Comparison of ENCODE assay signal across 8 cellular contexts in the genomic region with DNA sequence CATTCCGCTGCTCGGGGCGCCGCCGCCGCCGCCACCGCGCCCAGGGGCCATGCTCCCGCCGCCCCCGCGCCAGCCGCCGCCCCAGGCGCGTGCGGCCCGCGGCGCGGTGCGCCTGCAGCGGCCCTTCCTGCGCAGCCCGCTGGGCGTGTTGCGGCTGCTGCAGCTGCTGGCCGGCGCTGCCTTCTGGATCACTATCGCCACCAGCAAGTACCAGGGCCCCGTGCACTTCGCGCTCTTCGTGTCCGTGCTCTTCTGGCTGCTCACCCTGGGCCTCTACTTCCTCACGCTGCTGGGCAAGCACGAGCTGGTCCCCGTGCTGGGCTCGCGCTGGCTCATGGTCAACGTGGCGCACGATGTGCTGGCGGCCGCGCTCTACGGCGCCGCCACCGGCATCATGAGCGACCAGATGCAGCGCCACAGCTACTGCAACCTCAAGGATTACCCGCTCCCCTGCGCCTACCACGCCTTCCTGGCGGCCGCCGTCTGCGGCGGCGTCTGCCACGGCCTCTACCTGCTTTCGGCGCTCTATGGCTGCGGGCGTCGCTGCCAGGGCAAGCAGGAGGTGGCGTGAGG. TPM values are rescaled to one million over a fixed set of nuclear protein-coding genes. Genes with fewer than 3 reads are reported as not detected.
A peak's percentile ranks its signal among the peaks of the same experiment; 100 is the strongest.
DNase-seq lines count a peak whose midpoint lies in the region; ATAC-seq and TF ChIP-seq lines count a peak whose summit lies in the region.

No MANE protein-coding gene starts in this region.

- H3K36me3 Mint-ChIP-seq in activated T-helper 2 cell treated with anti-CD3 and anti-CD28 coated beads, Interferon-gamma antibody, Interleukin-2, Interleukin-4, amounts not matched to agents 10 μg/mL and 5 μg/mL and 100 μg/mL, durations not matched to agents 14 hours and 24 hours and 36 hours (ENCODE audit: low read depth): no peaks in the 10 kb centered on the region
- no peaks in the 10 kb centered on the region for H3K36me3 Mint-ChIP-seq in naive thymus-derived CD8-positive, alpha-beta T cell

- no peaks in the 10 kb centered on the region for H3K9me3 Mint-ChIP-seq in activated T-helper 2 cell treated with anti-CD3 and anti-CD28 coated beads, Interferon-gamma antibody, Interleukin-2, Interleukin-4, amounts not matched to agents 10 μg/mL and 5 μg/mL and 100 μg/mL, durations not matched to agents 14 hours and 24 hours and 36 hours
- no peaks in the 10 kb centered on the region for H3K9me3 Mint-ChIP-seq in naive thymus-derived CD8-positive, alpha-beta T cell

- WGBS in suprapubic skin: 0% methylated on average over 10 of the region's 69 CpGs

- intact Hi-C loops in activated T-helper 2 cell treated with anti-CD3 and anti-CD28 coated beads, Interferon-gamma antibody, Interleukin-2, Interleukin-4, amounts not matched to agents 10 μg/mL and 5 μg/mL and 100 μg/mL, durations not matched to agents 14 hours and 24 hours and 36 hours (cut with micrococcal nuclease): no loop called here

- TF ChIP-seq EP300 in suprapubic skin (IDR thresholded peaks at IDR 0.05): no peak

- H3K9me3 ChIP-seq in NT2/D1 (ENCODE audit: insufficient read depth, low read length) (no peaks in the 10 kb centered on the region), suprapubic skin (no peaks in the 10 kb centered on the region)

- peaks cover 3% of the 10 kb centered on the region for H3K4me1 ChIP-seq in NT2/D1 (ENCODE audit: insufficient read depth, insufficient read length)
- peaks cover 65% of the 10 kb centered on the region for H3K4me1 ChIP-seq in suprapubic skin

- ATAC-seq in GM18870 (IDR thresholded peaks at IDR 0.05; ENCODE audit: unreplicated experiment) (peak; percentile 58), HG03108 (IDR thresholded peaks at IDR 0.05; ENCODE audit: unreplicated experiment) (peak; percentile 74)
- ATAC-seq in naive thymus-derived CD8-positive, alpha-beta T cell: peak; percentile 86 to 87

- peaks cover 16% of the 10 kb centered on the region for H3K27me3 Mint-ChIP-seq in activated T-helper 2 cell treated with anti-CD3 and anti-CD28 coated beads, Interferon-gamma antibody, Interleukin-2, Interleukin-4, amounts not matched to agents 10 μg/mL and 5 μg/mL and 100 μg/mL, durations not matched to agents 14 hours and 24 hours and 36 hours (ENCODE audit: low read depth)
- peaks cover 7 to 34% (median 11%) of the 10 kb centered on the region in 5 donors for H3K27me3 Mint-ChIP-seq in naive thymus-derived CD8-positive, alpha-beta T cell

- peak; percentile 87 for DNase-seq in Ammon's horn (ENCODE audit: low spot score)
- peak; percentile 63 for DNase-seq in NT2/D1 (ENCODE audit: low read depth, low spot score)
- DNase-seq in activated T-helper 2 cell treated with anti-CD3 and anti-CD28 coated beads, Interferon-gamma antibody, Interleukin-2, Interleukin-4, amounts not matched to agents 10 μg/mL and 5 μg/mL and 100 μg/mL, durations not matched to agents 14 hours and 24 hours and 36 hours (ENCODE audit: low spot score): peak; percentile 51
- DNase-seq in fibroblast of mammary gland (ENCODE audit: low read depth): peak; percentile 75
- peak in 9 of 10 donors; percentile 12 to 69 (median 37) for DNase-seq in naive thymus-derived CD8-positive, alpha-beta T cell
- DNase-seq in suprapubic skin (ENCODE audit: low spot score in 2 of 2): peak; percentile 83 to 85

- H3K4me3 ChIP-seq in NT2/D1 (ENCODE audit: insufficient read length, low read depth): peak overlapping the region; percentile 86
- H3K4me3 ChIP-seq in fibroblast of mammary gland (ENCODE audit: control insufficient read depth, low read depth, low read length): peak overlapping the region; percentile 72
- peak overlapping the region; percentile 54 for H3K4me3 ChIP-seq in suprapubic skin

- TF ChIP-seq CTCF in fibroblast of mammary gland (conservative IDR thresholded peaks at IDR 0.05; ENCODE audit: control insufficient read depth, insufficient read depth, low read depth, low read length) (no peak), suprapubic skin (IDR thresholded peaks at IDR 0.05) (peak in 1 of 2 donors; percentile 13)

- H3K27me3 ChIP-seq in NT2/D1 (ENCODE audit: insufficient read depth, insufficient read length) (no peaks in the 10 kb centered on the region), suprapubic skin (no peaks in the 10 kb centered on the region)

- POLR2A ChIA-PET in naive thymus-derived CD8-positive, alpha-beta T cell (lab: Charles Lee): interaction anchor here (1.4 to 2.7 kb wide), 4 partner anchors 11 to 27 kb away, joined by 3 to 13 read pairs (median 7); a partner anchor contains a TSS

- H3K27ac ChIP-seq in suprapubic skin: peak overlapping the region; percentile 86

- H3K9ac ChIP-seq in NT2/D1 (ENCODE audit: insufficient read length, low read depth): peak overlapping the region; percentile 97

- TF ChIP-seq POLR2A in suprapubic skin (IDR thresholded peaks at IDR 0.05): no peak

- H3K4me1 Mint-ChIP-seq in activated T-helper 2 cell treated with anti-CD3 and anti-CD28 coated beads, Interferon-gamma antibody, Interleukin-2, Interleukin-4, amounts not matched to agents 10 μg/mL and 5 μg/mL and 100 μg/mL, durations not matched to agents 14 hours and 24 hours and 36 hours (ENCODE audit: low read depth): peaks cover 8% of the 10 kb centered on the region
- H3K4me1 Mint-ChIP-seq in naive thymus-derived CD8-positive, alpha-beta T cell: peaks cover 7 to 20% (median 14%) of the 10 kb centered on the region in 4 donors

- peak overlapping the region; percentile 95 for H3K4me3 Mint-ChIP-seq in activated T-helper 2 cell treated with anti-CD3 and anti-CD28 coated beads, Interferon-gamma antibody, Interleukin-2, Interleukin-4, amounts not matched to agents 10 μg/mL and 5 μg/mL and 100 μg/mL, durations not matched to agents 14 hours and 24 hours and 36 hours (ENCODE audit: low read depth)
- peak overlapping the region; percentile 94 to 100 (median 98) for H3K4me3 Mint-ChIP-seq in naive thymus-derived CD8-positive, alpha-beta T cell

- H3K27ac Mint-ChIP-seq in activated T-helper 2 cell treated with anti-CD3 and anti-CD28 coated beads, Interferon-gamma antibody, Interleukin-2, Interleukin-4, amounts not matched to agents 10 μg/mL and 5 μg/mL and 100 μg/mL, durations not matched to agents 14 hours and 24 hours and 36 hours: peak overlapping the region; percentile 94
- H3K27ac Mint-ChIP-seq in naive thymus-derived CD8-positive, alpha-beta T cell: peak overlapping the region; percentile 18 to 94 (median 83)

- H3K36me3 ChIP-seq in NT2/D1 (ENCODE audit: insufficient read depth, insufficient read length, low read length) (peaks cover 23% of the 10 kb centered on the region), suprapubic skin (peaks cover 7% of the 10 kb centered on the region)

RNA-seq across cellular contexts. Expression of a gene that starts 0.4 kb away (rescaled TPM):
- total RNA-seq in activated T-helper 2 cell treated with anti-CD3 and anti-CD28 coated beads, Interferon-gamma antibody, Interleukin-2, Interleukin-4, amounts not matched to agents 10 μg/mL and 5 μg/mL and 100 μg/mL, durations not matched to agents 14 hours and 24 hours and 36 hours: 5.6 and 6.5 TPM in 2 replicates
- 1 to 10 TPM; 1.1 to 2.0 TPM for total RNA-seq in naive thymus-derived CD8-positive, alpha-beta T cell
- under 1 TPM; 0.06 to 0.30 (median 0.27) TPM for polyA plus RNA-seq in naive thymus-derived CD8-positive, alpha-beta T cell
- total RNA-seq in suprapubic skin: 10 to 100 TPM; 25.8 to 36.7 (median 31.0) TPM

RNA-seq across cellular contexts. Expression of a gene that starts 23.0 kb away (rescaled TPM):
- total RNA-seq in activated T-helper 2 cell treated with anti-CD3 and anti-CD28 coated beads, Interferon-gamma antibody, Interleukin-2, Interleukin-4, amounts not matched to agents 10 μg/mL and 5 μg/mL and 100 μg/mL, durations not matched to agents 14 hours and 24 hours and 36 hours: 35.0 and 40.2 TPM in 2 replicates
- total RNA-seq in naive thymus-derived CD8-positive, alpha-beta T cell: 10 to 100 TPM; 60.7 to 64.4 TPM
- polyA plus RNA-seq in naive thymus-derived CD8-positive, alpha-beta T cell: 10 to 100 TPM; 29.1 to 37.9 (median 34.1) TPM
- 10 to 100 TPM; 25.8 to 60.5 (median 39.6) TPM for total RNA-seq in suprapubic skin

RNA-seq across cellular contexts. Expression of a gene that starts 26.9 kb away (rescaled TPM):
- total RNA-seq in activated T-helper 2 cell treated with anti-CD3 and anti-CD28 coated beads, Interferon-gamma antibody, Interleukin-2, Interleukin-4, amounts not matched to agents 10 μg/mL and 5 μg/mL and 100 μg/mL, durations not matched to agents 14 hours and 24 hours and 36 hours: 2.3 and 2.4 TPM in 2 replicates
- total RNA-seq in naive thymus-derived CD8-positive, alpha-beta T cell: 1 to 10 TPM; 2.9 to 3.1 TPM
- polyA plus RNA-seq in naive thymus-derived CD8-positive, alpha-beta T cell: 1 to 10 TPM; 2.2 to 3.8 (median 3.2) TPM
- total RNA-seq in suprapubic skin: 100 to 1,000 TPM; 118 to 178 (median 142) TPM

RNA-seq across cellular contexts. Expression of a gene that starts 57.9 kb away (rescaled TPM):
- not detected in 2 replicates for total RNA-seq in activated T-helper 2 cell treated with anti-CD3 and anti-CD28 coated beads, Interferon-gamma antibody, Interleukin-2, Interleukin-4, amounts not matched to agents 10 μg/mL and 5 μg/mL and 100 μg/mL, durations not matched to agents 14 hours and 24 hours and 36 hours
- total RNA-seq in naive thymus-derived CD8-positive, alpha-beta T cell: 10 to 100 TPM; 13.6 to 14.4 TPM
- polyA plus RNA-seq in naive thymus-derived CD8-positive, alpha-beta T cell: 10 to 100 TPM; 12.3 to 39.5 (median 20.1) TPM
- total RNA-seq in suprapubic skin: 1 to 10 TPM in 3 of 4 donors, under 1 TPM in 1; 0.91 to 2.2 (median 1.0) TPM

Comparison
In these comparisons a context has a peak if more than half of its experiments do, and no peak if none do; other contexts are left out.
1. Peak in every context shown above with its lines: DNase-seq, ATAC-seq, H3K4me3 ChIP-seq and H3K27ac ChIP-seq.
2. DNase-seq: peak in every context shown above with its lines; median percentile 87 in Ammon's horn; 84 in suprapubic skin; 75 in fibroblast of mammary gland; 63 in NT2/D1; 51 in activated T-helper 2 cell treated with anti-CD3 and anti-CD28 coated beads, Interferon-gamma antibody, Interleukin-2, Interleukin-4, amounts not matched to agents 10 μg/mL and 5 μg/mL and 100 μg/mL, durations not matched to agents 14 hours and 24 hours and 36 hours; 37 in naive thymus-derived CD8-positive, alpha-beta T cell.
3. RNA of a gene that starts 26.9 kb away (total RNA-seq): 118 to 178 TPM in suprapubic skin; 2.9 to 3.1 TPM in naive thymus-derived CD8-positive, alpha-beta T cell and 2.3 to 2.4 TPM in activated T-helper 2 cell treated with anti-CD3 and anti-CD28 coated beads, Interferon-gamma antibody, Interleukin-2, Interleukin-4, amounts not matched to agents 10 μg/mL and 5 μg/mL and 100 μg/mL, durations not matched to agents 14 hours and 24 hours and 36 hours; every median in the first group is over 10 times any median in the second.